18 cellular contexts compared by ENCODE assay signal in the genomic region with DNA sequence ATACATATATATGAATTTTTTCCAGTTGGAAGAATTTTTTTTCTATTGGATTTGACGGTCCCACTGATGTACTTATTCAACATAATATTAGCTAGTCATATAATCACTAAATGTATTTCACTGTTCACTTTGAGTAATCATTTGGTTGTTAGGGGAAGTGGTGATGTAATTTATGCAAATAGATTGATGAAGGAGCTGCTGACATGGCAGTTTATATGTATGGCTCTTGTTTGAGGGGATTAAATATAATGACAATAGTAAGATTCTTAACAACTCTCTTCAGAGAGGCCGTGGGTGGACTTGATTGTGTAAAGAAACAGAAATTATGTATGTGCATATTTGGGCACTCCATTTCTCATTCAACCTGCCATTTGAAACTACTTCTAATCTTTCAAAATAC.
"Had no signal": no experiment of that assay in that cellular context is flagged by ENCODE, and none has a peak within 500 bp of the region (broad histone marks: within the 10 kb centered on the region; RNA-seq: fewer than 3 reads in every experiment).

No MANE protein-coding gene starts in this region.

- H3K36me3 ChIP-seq: ascending aorta, breast epithelium, left lung, tibial nerve, vagina had no signal

- H3K27me3 Mint-ChIP-seq: activated naive CD4-positive, alpha-beta T cell treated with anti-CD3 and anti-CD28 coated beads, Interleukin-2, amount 50 U/mL, for 24 hours had no signal

- H3K9me3 ChIP-seq: ascending aorta, breast epithelium, left lung, tibial nerve, vagina had no signal

- H3K9me3 Mint-ChIP-seq: activated naive CD4-positive, alpha-beta T cell treated with anti-CD3 and anti-CD28 coated beads, Interleukin-2, amount 50 U/mL, for 24 hours; nephron progenitor cell had no signal

- H3K4me1 Mint-ChIP-seq: activated naive CD4-positive, alpha-beta T cell treated with anti-CD3 and anti-CD28 coated beads, Interleukin-2, amount 50 U/mL, for 24 hours had no signal

- ATAC-seq: activated CD4-positive, CD25-positive, alpha-beta regulatory T cell treated with anti-CD3 and anti-CD28 coated beads, Interleukin-2, amount 50 U/mL, for 24 hours; activated T-cell treated with anti-CD3 and anti-CD28 coated beads, Interleukin-2, amount 50 U/mL, for 72 hours; left lung had no signal

- H3K36me3 Mint-ChIP-seq: activated naive CD4-positive, alpha-beta T cell treated with anti-CD3 and anti-CD28 coated beads, Interleukin-2, amount 50 U/mL, for 24 hours had no signal

- H3K27ac ChIP-seq: ascending aorta, breast epithelium, coronary artery, left lung, tibial nerve, vagina had no signal

- H3K4me3 ChIP-seq: ascending aorta, breast epithelium, coronary artery, left lung, tibial nerve, vagina had no signal

- H3K4me3 Mint-ChIP-seq: activated naive CD4-positive, alpha-beta T cell treated with anti-CD3 and anti-CD28 coated beads, Interleukin-2, amount 50 U/mL, for 24 hours; activated T-cell treated with anti-CD3 and anti-CD28 coated beads, Interleukin-2, amount 50 U/mL, for 72 hours; nephron progenitor cell had no signal

- H3K4me1 ChIP-seq: ascending aorta, breast epithelium, left lung, vagina had no signal

- H3K27ac Mint-ChIP-seq: activated naive CD4-positive, alpha-beta T cell treated with anti-CD3 and anti-CD28 coated beads, Interleukin-2, amount 50 U/mL, for 24 hours; activated T-cell treated with anti-CD3 and anti-CD28 coated beads, Interleukin-2, amount 50 U/mL, for 72 hours; nephron progenitor cell had no signal

- DNase-seq: activated CD4-positive, alpha-beta T cell treated with anti-CD3 and anti-CD28 coated beads, Interleukin-2, amount 50 U/mL, for 4 hours; activated effector memory CD4-positive, alpha-beta T cell treated with anti-CD3 and anti-CD28 coated beads, Interleukin-2, amount 50 U/mL, for 16 hours; activated T-cell treated with anti-CD3 and anti-CD28 coated beads, Interleukin-2, amount 50 U/mL, for 72 hours; foreskin melanocyte; kidney; left lung; nephron progenitor cell; occipital lobe; posterior cingulate gyrus; stimulated activated CD4-positive, alpha-beta T cell treated with anti-CD3 and anti-CD28 coated beads, Interleukin-1b, Interleukin-23, amount 100 ng/mL, for 48 hours; stimulated activated naive CD4-positive, alpha-beta T cell treated with Interleukin-2 at 50 U/mL for 16 hours had no signal

- H3K27me3 ChIP-seq: ascending aorta, breast epithelium, left lung, tibial nerve, vagina had no signal
